In genomic region chr3:181844227-181844626, GRCh38 we compare ENCODE assay signal across 1 cellular context.
TF ChIP-seq lines count a peak whose summit lies in the region.

No MANE protein-coding gene starts in this region.

TF ChIP-seq in H1, 55 proteins besides CTCF, POLR2A, EP300 and RAD21 (continued from another document):
- TF ChIP-seq BACH1 (IDR thresholded peaks at IDR 0.05; ENCODE audit: low read length) = no peak
- TF ChIP-seq CHD2 (IDR thresholded peaks at IDR 0.05; ENCODE audit: low read length) = no peak
- TF ChIP-seq TEAD4 (IDR thresholded peaks at IDR 0.05; ENCODE audit: low read depth, low read length) = no peak
